8 cellular contexts compared by ENCODE assay signal in genomic region chr10:91163709-91164474, GRCh38. TPM values are rescaled to one million over a fixed set of nuclear protein-coding genes. Genes with fewer than 3 reads are reported as not detected.
A peak's percentile ranks its signal among the peaks of the same experiment; 100 is the strongest.
DNase-seq lines count a peak whose midpoint lies in the region; ATAC-seq and TF ChIP-seq lines count a peak whose summit lies in the region.

No MANE protein-coding gene starts in this region.

- H4K20me1 ChIP-seq in smooth muscle cell (ENCODE audit: low read depth): peaks cover 17% of the 10 kb centered on the region

- H3K4me2 ChIP-seq in smooth muscle cell: peak overlapping the region; percentile 93

- peak; percentile 20 for DNase-seq in AML-193 (lab: John Stamatoyannopoulos, UW)
- peak; percentile 46 for DNase-seq in HS-5 (ENCODE audit: low read depth)
- peak; percentile 78 for DNase-seq in MCF 10A (ENCODE audit: unreplicated experiment)
- peak; percentile 21 for DNase-seq in iPS-NIHi7 (ENCODE audit: extremely low spot score)
- peak; percentile 43 for DNase-seq in smooth muscle cell (lab: John Stamatoyannopoulos, UW; ENCODE audit: unreplicated experiment)
- DNase-seq in GDM1 (lab: John Stamatoyannopoulos, UW): no peak

- no peaks in the 10 kb centered on the region for H3K36me3 ChIP-seq in smooth muscle cell (ENCODE audit: low read depth)

- BruUV-seq in MCF 10A (replicated peaks; lab: Mats Ljungman, UMichigan): no TSS peak

- H3K9me3 ChIP-seq in smooth muscle cell (replicated peaks; ENCODE audit: low read depth): no peaks in the 10 kb centered on the region

- peak overlapping the region; percentile 80 for H3K4me3 Mint-ChIP-seq in MCF 10A (ENCODE audit: unreplicated experiment)

- whole genome bisulfite sequencing in smooth muscle cell (ENCODE audit: low lambda C conversion rate): 5% methylated on average over 46 of the region's 60 CpGs

- H3K27me3 ChIP-seq in smooth muscle cell (ENCODE audit: low read depth): peaks cover 16% of the 10 kb centered on the region

- intact Hi-C loops in MCF 10A (cut with micrococcal nuclease): loop anchor here (1.0 to 2.0 kb wide), 3 partner anchors 56 to 253 kb away; partner anchors contain the start of gene PCGF5

- CTCF ChIA-PET in MCF 10A (lab: Yijun Ruan, JAX): interaction anchor here (1.2 kb wide), 1 partner anchor 87 kb away, joined by 4 read pairs; no protein-coding TSS in a partner anchor

- TF ChIP-seq CTCF in WI38 (IDR thresholded peaks at IDR 0.05; ENCODE audit: low read depth, low read length) (no peak), MCF 10A (IDR thresholded peaks at IDR 0.05; ENCODE audit: unreplicated experiment) (no peak), smooth muscle cell (IDR thresholded peaks at IDR 0.05; ENCODE audit: borderline replicate concordance, insufficient read depth, poor library complexity, severe bottlenecking) (no peak)

- no peaks in the 10 kb centered on the region for H3K9me3 Mint-ChIP-seq in MCF 10A (ENCODE audit: unreplicated experiment)

- H3K4me1 ChIP-seq in smooth muscle cell (ENCODE audit: low read depth): peaks cover 1% of the 10 kb centered on the region

- H3K27me3 Mint-ChIP-seq in MCF 10A (ENCODE audit: insufficient read depth, unreplicated experiment): no peaks in the 10 kb centered on the region

- peak overlapping the region; percentile 64 for H3K27ac Mint-ChIP-seq in MCF 10A (ENCODE audit: low read depth, unreplicated experiment)

- POLR2A ChIA-PET in MCF 10A (lab: Yijun Ruan, JAX): interaction anchor here (0.8 to 2.6 kb wide), 16 partner anchors 10 to 161 kb away, joined by 3 to 12 read pairs (median 4); partner anchors contain the start of gene PCGF5

- peak overlapping the region; percentile 84 for H3K9ac ChIP-seq in smooth muscle cell (ENCODE audit: low read depth)

- ATAC-seq in GM19463 (IDR thresholded peaks at IDR 0.05; ENCODE audit: unreplicated experiment): peak; percentile 20

- H3K36me3 Mint-ChIP-seq in MCF 10A (ENCODE audit: insufficient read depth, unreplicated experiment): no peaks in the 10 kb centered on the region

- H3K4me3 ChIP-seq in WI38 (ENCODE audit: low read depth, low read length): peak overlapping the region; percentile 82
- peak overlapping the region; percentile 94 for H3K4me3 ChIP-seq in smooth muscle cell

- no peaks in the 10 kb centered on the region for H3K79me2 ChIP-seq in smooth muscle cell (ENCODE audit: low read depth)

- H3F3A ChIP-seq in smooth muscle cell (ENCODE audit: low read depth): no peaks in the 10 kb centered on the region

- H3K27ac ChIP-seq in smooth muscle cell (ENCODE audit: low read depth): peak overlapping the region; percentile 33

- peaks cover 13% of the 10 kb centered on the region for H3K4me1 Mint-ChIP-seq in MCF 10A (ENCODE audit: insufficient read depth, unreplicated experiment)

- H2AFZ ChIP-seq in smooth muscle cell (ENCODE audit: low read depth): peak overlapping the region; percentile 90

RNA-seq across cellular contexts. Expression of gene PCGF5, which starts 56.6 kb away (rescaled TPM):
- total RNA-seq in MCF 10A (2022): 25.8 and 34.6 TPM in 2 replicates
- total RNA-seq in smooth muscle cell: 13.9 and 24.5 TPM in 2 replicates
- 10.4 and 13.3 TPM in 2 replicates for polyA plus RNA-seq in smooth muscle cell
